Comparison of ENCODE assay signal across 26 cellular contexts in genomic region chr6:84501315-84501714, GRCh38.
"Had no signal": no experiment of that assay in that cellular context is flagged by ENCODE, and none has a peak within 500 bp of the region (broad histone marks: within the 10 kb centered on the region; RNA-seq: fewer than 3 reads in every experiment).

No MANE protein-coding gene starts in this region.

- H3K36me3 ChIP-seq: adrenal gland, colonic mucosa, esophagus muscularis mucosa, gastrocnemius medialis, heart right ventricle had no signal

- DNase-seq: activated B cell treated with CpG ODN at 0.5 μM for 24 hours; activated CD4-positive, alpha-beta memory T cell treated with anti-CD3 and anti-CD28 coated beads, Interleukin-2, amount 10 ng/mL, durations not matched to agents 7 days and 5 days; activated CD4-positive, alpha-beta T cell treated with anti-CD3 and anti-CD28 coated beads for 48 hours; activated CD8-positive, alpha-beta memory T cell treated with anti-CD3 and anti-CD28 coated beads, Interleukin-2, amount 50 U/mL, for 48 hours; activated gamma-delta T cell treated with Interleukin-2 at 50 U/mL for 16 hours; activated naive CD4-positive, alpha-beta T cell treated with anti-CD3 and anti-CD28 coated beads, Interleukin-2, amount 50 U/mL, for 16 hours; activated naive CD4-positive, alpha-beta T cell treated with Interleukin-2 at 50 U/mL for 16 hours; activated T-cell treated with anti-CD3 and anti-CD28 coated beads for 4 hours; activated T-cell treated with anti-CD3 and anti-CD28 coated beads, Interleukin-2, amount 50 U/mL, for 24 hours; activated T-cell treated with anti-CD3 and anti-CD28 coated beads, Interleukin-2, amount 50 U/mL, for 72 hours; adrenal gland; amygdala; aorta; body of pancreas; caudate nucleus; colonic mucosa; effector memory CD4-positive, alpha-beta T cell; erythroblast; foreskin keratinocyte; gastrocnemius medialis; heart right ventricle; T-helper 2 cell had no signal

- H3K4me1 ChIP-seq: adrenal gland, body of pancreas, colonic mucosa, esophagus muscularis mucosa, foreskin keratinocyte, gastrocnemius medialis, heart right ventricle had no signal

- ATAC-seq: activated CD4-positive, CD25-positive, alpha-beta regulatory T cell treated with anti-CD3 and anti-CD28 coated beads, Interleukin-2, amount 50 U/mL, for 24 hours; activated T-cell treated with anti-CD3 and anti-CD28 coated beads, Interleukin-2, amount 50 U/mL, for 72 hours; body of pancreas; foreskin keratinocyte; gastrocnemius medialis; heart right ventricle had no signal

- H3K27ac ChIP-seq: adrenal gland, body of pancreas, colonic mucosa, esophagus muscularis mucosa, foreskin keratinocyte, gastrocnemius medialis, heart right ventricle, VCaP had no signal

- H3K27me3 Mint-ChIP-seq: activated B cell treated with CpG ODN at 0.5 μM for 24 hours; activated CD4-positive, alpha-beta memory T cell treated with anti-CD3 and anti-CD28 coated beads, Interleukin-2, amount 10 ng/mL, durations not matched to agents 7 days and 5 days; activated naive CD8-positive, alpha-beta T cell; activated T-cell treated with anti-CD3 and anti-CD28 coated beads, Interleukin-2, amount 50 U/mL, for 24 hours had no signal

- H3K36me3 Mint-ChIP-seq: activated naive CD8-positive, alpha-beta T cell had no signal

- H3K27ac Mint-ChIP-seq: activated B cell treated with CpG ODN at 0.5 μM for 24 hours; activated CD4-positive, alpha-beta memory T cell treated with anti-CD3 and anti-CD28 coated beads, Interleukin-2, amount 10 ng/mL, durations not matched to agents 7 days and 5 days; activated naive CD8-positive, alpha-beta T cell; activated T-cell treated with anti-CD3 and anti-CD28 coated beads, Interleukin-2, amount 50 U/mL, for 24 hours; activated T-cell treated with anti-CD3 and anti-CD28 coated beads, Interleukin-2, amount 50 U/mL, for 72 hours had no signal

- H3K4me1 Mint-ChIP-seq: activated B cell treated with CpG ODN at 0.5 μM for 24 hours; activated CD4-positive, alpha-beta memory T cell treated with anti-CD3 and anti-CD28 coated beads, Interleukin-2, amount 10 ng/mL, durations not matched to agents 7 days and 5 days had no signal

- H3K27me3 ChIP-seq: adrenal gland, body of pancreas, colonic mucosa, esophagus muscularis mucosa, foreskin keratinocyte, gastrocnemius medialis, heart right ventricle had no signal

- H3K4me3 Mint-ChIP-seq: activated B cell treated with CpG ODN at 0.5 μM for 24 hours; activated CD4-positive, alpha-beta memory T cell treated with anti-CD3 and anti-CD28 coated beads, Interleukin-2, amount 10 ng/mL, durations not matched to agents 7 days and 5 days; activated naive CD8-positive, alpha-beta T cell; activated T-cell treated with anti-CD3 and anti-CD28 coated beads, Interleukin-2, amount 50 U/mL, for 24 hours; activated T-cell treated with anti-CD3 and anti-CD28 coated beads, Interleukin-2, amount 50 U/mL, for 72 hours had no signal

- H3K4me3 ChIP-seq: adrenal gland, body of pancreas, colonic mucosa, esophagus muscularis mucosa, gastrocnemius medialis, heart right ventricle had no signal
